Comparison of ENCODE assay signal across 1 cellular context in genomic region chr5:79036769-79037168, GRCh38.
TF ChIP-seq lines count a peak whose summit lies in the region.

No MANE protein-coding gene starts in this region.

TF ChIP-seq in HepG2, 621 proteins besides CTCF, POLR2A, EP300 and RAD21:
- TF ChIP-seq PAWR (CRISPR knock-in tag; IDR thresholded peaks at IDR 0.05; ENCODE audit: borderline replicate concordance) (no peak), E2F5 (CRISPR knock-in tag; conservative IDR thresholded peaks at IDR 0.05) (no peak), ZNF264 (CRISPR knock-in tag; IDR thresholded peaks at IDR 0.05) (peak; percentile 97), EED (CRISPR knock-in tag; IDR thresholded peaks at IDR 0.05) (no peak)
